In the genomic region with DNA sequence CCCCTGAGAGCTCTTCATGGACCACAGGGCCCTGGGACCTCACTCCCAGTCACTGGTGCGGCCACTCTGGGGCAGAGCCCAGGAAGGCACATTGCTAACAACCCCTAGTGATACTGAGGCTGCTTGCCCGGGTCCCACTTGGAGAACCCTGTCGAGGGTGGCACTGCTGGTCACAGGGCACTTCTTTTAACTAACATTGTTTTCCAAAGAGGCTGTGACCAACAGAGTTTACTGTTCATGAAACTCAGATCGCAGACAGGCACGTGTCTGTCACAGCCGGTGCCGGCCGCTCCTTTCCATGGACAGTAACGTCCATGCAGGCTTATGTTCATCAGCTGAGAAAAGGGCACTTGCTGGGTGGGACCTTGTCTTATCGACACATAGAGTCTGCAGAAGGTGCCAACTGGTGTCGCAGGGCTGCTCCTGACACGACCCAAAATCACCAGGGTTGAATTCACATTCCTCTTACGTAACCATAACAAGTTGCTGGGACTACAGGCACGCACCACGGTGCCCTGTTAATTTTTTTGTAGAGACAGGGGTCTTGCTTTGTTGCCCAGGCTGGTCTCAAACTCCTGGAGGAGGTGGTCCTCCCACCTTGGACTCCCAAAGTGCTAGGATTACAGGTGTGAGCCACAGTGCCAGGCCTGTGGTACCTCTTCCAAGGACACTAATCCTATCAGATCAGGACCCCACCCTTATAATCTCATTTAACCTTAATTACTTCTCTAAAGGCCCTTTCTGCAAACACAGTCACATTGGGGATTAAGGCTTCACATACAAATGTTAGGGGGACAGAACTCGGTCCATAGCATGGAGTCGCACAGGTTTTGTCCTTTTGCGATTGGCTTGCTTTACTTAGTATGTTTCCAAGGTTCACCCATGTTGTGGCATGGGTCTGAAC, we compare ENCODE assay signal across 8 cellular contexts. TPM values are rescaled to one million over a fixed set of nuclear protein-coding genes. Genes with fewer than 3 reads are reported as not detected.
DNase-seq lines count a peak whose midpoint lies in the region; ATAC-seq and TF ChIP-seq lines count a peak whose summit lies in the region.

No MANE protein-coding gene starts in this region.

- DNase-seq in HAP-1 (ENCODE audit: low spot score in 2 of 2) (no peak), T-helper 17 cell (no peak), right atrium auricular region (ENCODE audit: low spot score) (no peak), NCI-H2081 (lab: John Stamatoyannopoulos, UW) (no peak), NCI-H2196 (lab: John Stamatoyannopoulos, UW; ENCODE audit: unreplicated experiment) (no peak), NOMO-1 (lab: John Stamatoyannopoulos, UW; ENCODE audit: unreplicated experiment in 2 of 2) (no peak), DMS153 (lab: John Stamatoyannopoulos, UW) (no peak)

- ATAC-seq in T-helper 17 cell, result no peak

- H3K27me3 Mint-ChIP-seq in T-helper 17 cell, result no peaks in the 10 kb centered on the region

- H3K36me3 Mint-ChIP-seq in T-helper 17 cell (ENCODE audit: low read depth), result no peaks in the 10 kb centered on the region

- H3K4me3 Mint-ChIP-seq in T-helper 17 cell, result peak overlapping the region; percentile 91

- peaks cover 9% of the 10 kb centered on the region for H3K4me1 ChIP-seq in HAP-1
- H3K4me1 ChIP-seq in right atrium auricular region, result peaks cover 0 to 26% of the 10 kb centered on the region in 2 donors

- H3K4me3 ChIP-seq in HAP-1 (peak overlapping the region; percentile 83), right atrium auricular region (peak overlapping the region; percentile 94 to 95), skin epidermis (peak overlapping the region; percentile 48 to 88 (median 70))

- no peak for TF ChIP-seq CTCF in right atrium auricular region (IDR thresholded peaks at IDR 0.05)

- H3K4me1 Mint-ChIP-seq in T-helper 17 cell, result peaks cover 8% of the 10 kb centered on the region

- H3K9me3 ChIP-seq in HAP-1 (no peaks in the 10 kb centered on the region), T-helper 17 cell (ENCODE audit: control insufficient read depth, low read length, poor library complexity, severe bottlenecking) (no peaks in the 10 kb centered on the region), right atrium auricular region (no peaks in the 10 kb centered on the region)

- in situ Hi-C loops in HAP-1 (cut with MboI; ENCODE audit: low sequenced_read_pairs), result loop anchor here (10.0 kb wide), 1 partner anchor 114 kb away; a partner anchor contains a TSS

- H3K27ac ChIP-seq in right atrium auricular region (peak overlapping the region in 1 of 2 donors; percentile 79), skin epidermis (peak overlapping the region in 11 of 21 experiments; percentile 23 to 89 (median 82))

- H3K27me3 ChIP-seq in HAP-1 (ENCODE audit: low read depth), result no peaks in the 10 kb centered on the region
- H3K27me3 ChIP-seq in right atrium auricular region, result no peaks in the 10 kb centered on the region

- H3K36me3 ChIP-seq in HAP-1 (replicated peaks) (peaks cover 9% of the 10 kb centered on the region; the same call in 1 of the 2 replicates), right atrium auricular region (no peaks in the 10 kb centered on the region)

- peak overlapping the region; percentile 87 for H3K27ac Mint-ChIP-seq in T-helper 17 cell

RNA-seq across cellular contexts. Expression of a gene that starts 1.2 kb away (rescaled TPM):
- total RNA-seq in T-helper 17 cell, result 100 to 1,000 TPM; 100 to 141 TPM
- total RNA-seq in right atrium auricular region, result 10 to 100 TPM in 1 of 2 donors, 1 to 10 TPM in 1; 7.9 to 10.0 TPM

Comparison
In these comparisons a context has a peak if more than half of its experiments do, and no peak if none do; other contexts are left out.
1. RNA of a gene that starts 1.2 kb away (total RNA-seq): 100 to 141 TPM in T-helper 17 cell; 7.9 to 10.0 TPM in right atrium auricular region; every median in the first group is over 4 times any median in the second.
2. Peak in every context shown above with its lines, with median percentiles within 50 percentile points of each other: H3K4me3 ChIP-seq.